Comparison of ENCODE assay signal across 9 cellular contexts in the genomic region with DNA sequence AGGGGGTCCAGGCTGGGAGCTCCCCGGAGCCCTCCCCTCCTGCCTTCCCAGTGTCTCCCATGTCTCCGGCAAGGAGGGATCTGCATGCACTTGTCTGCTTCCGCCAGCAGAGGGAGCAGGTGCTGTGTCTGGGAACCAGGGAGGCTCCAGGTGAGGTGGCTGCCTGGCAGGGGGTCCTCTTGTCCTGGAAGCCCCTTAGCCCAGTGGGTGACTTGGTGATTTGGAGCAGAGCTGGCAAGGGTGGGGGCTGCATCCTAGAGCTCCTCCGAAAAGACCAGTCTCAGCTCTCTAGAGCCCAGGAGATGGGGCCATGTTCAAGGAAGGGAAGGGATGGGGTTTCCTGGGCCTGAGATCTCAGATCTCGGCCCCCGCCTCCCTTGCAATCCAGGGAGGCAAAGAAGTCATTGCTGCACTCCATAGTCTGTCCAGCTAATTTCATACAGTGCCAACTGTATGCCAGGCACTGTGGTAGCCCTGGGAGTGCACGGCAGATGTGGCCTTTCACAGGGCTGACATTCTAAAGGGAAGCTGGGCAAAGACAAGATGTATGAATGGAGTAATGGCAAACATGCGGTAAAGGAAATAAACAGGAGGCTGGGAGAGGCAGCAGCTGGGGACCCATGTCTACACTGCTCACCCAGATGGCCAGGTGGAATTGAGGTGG. TPM values are rescaled to one million over a fixed set of nuclear protein-coding genes. Genes with fewer than 3 reads are reported as not detected.
DNase-seq lines count a peak whose midpoint lies in the region; ATAC-seq and TF ChIP-seq lines count a peak whose summit lies in the region.
"Had no signal": no experiment of that assay in that cellular context is flagged by ENCODE, and none has a peak within 500 bp of the region (broad histone marks: within the 10 kb centered on the region; RNA-seq: fewer than 3 reads in every experiment).

No MANE protein-coding gene starts in this region.

- peak; percentile 54 for ATAC-seq in HG03159 (IDR thresholded peaks at IDR 0.05; ENCODE audit: unreplicated experiment)

- H3K4me1 Mint-ChIP-seq in mesothelial cell of epicardium, result peaks cover 4% of the 10 kb centered on the region

- H3K9me3 Mint-ChIP-seq in mesothelial cell of epicardium, result no peaks in the 10 kb centered on the region

- no peak overlapping the region for H3K27ac Mint-ChIP-seq in mesothelial cell of epicardium

- DNase-seq in DMS153 treated with DMSO at 0.1 percent for 48 hours (lab: John Stamatoyannopoulos, UW; ENCODE audit: unreplicated experiment) (peak; percentile 45), NCI-H748 treated with DMSO at 0.1 percent for 48 hours (lab: John Stamatoyannopoulos, UW) (peak; percentile 1), mesothelial cell of epicardium (ENCODE audit: low spot score in 2 of 2, unreplicated experiment in 2 of 2) (peak; percentile 51 to 80), GOT3 (lab: John Stamatoyannopoulos, UW) (no peak)
- DNase-seq in activated CD8-positive, alpha-beta memory T cell treated with anti-CD3 and anti-CD28 coated beads for 48 hours (ENCODE audit: low read depth in 2 of 3, low spot score in 2 of 3), result peak; percentile 28 to 61 (median 52)
- peak; percentile 56 for DNase-seq in effector CD8-positive, alpha-beta T cell (lab: John Stamatoyannopoulos, UW)
- peak; percentile 43 to 57 for DNase-seq in stimulated activated CD8-positive, alpha-beta memory T cell treated with anti-CD3 and anti-CD28 coated beads, Interleukin-4, amount 100 ng/mL, for 1 hour (ENCODE audit: low read depth in 2 of 2, low spot score in 1 of 2)

- H3K36me3 Mint-ChIP-seq in mesothelial cell of epicardium, result no peaks in the 10 kb centered on the region

- TF ChIP-seq CTCF in mesothelial cell of epicardium (IDR thresholded peaks at IDR 0.05; ENCODE audit: unreplicated experiment), result peak; percentile 83

- H3K4me3 Mint-ChIP-seq in mesothelial cell of epicardium, result no peak overlapping the region

- H3K27me3 Mint-ChIP-seq in mesothelial cell of epicardium (ENCODE audit: low read depth), result peaks cover 48% of the 10 kb centered on the region

RNA-seq across cellular contexts. Expression of gene SFRP5, which starts 20.4 kb away (rescaled TPM):
- total RNA-seq in mesothelial cell of epicardium, result 0.69 to 1.1 TPM (median 0.86 TPM) in 3 replicates
- total RNA-seq: T-helper 1 cell treated with Interleukin-12 subunit alpha and Interleukin-12 subunit beta and Interleukin-4 antibody, amounts not matched to agents 30 ng/mL and 1 ng/mL, for 36 hours had no signal

RNA-seq across cellular contexts. Expression of gene ZFYVE27, which starts 55.3 kb away (rescaled TPM):
- 39.6 to 40.7 TPM (median 39.9 TPM) in 3 replicates for total RNA-seq in mesothelial cell of epicardium

RNA-seq across cellular contexts. Expression of gene GOLGA7B, which starts 57.5 kb away (rescaled TPM):
- 0.07 to 0.16 TPM (median 0.09 TPM) in 3 replicates for total RNA-seq in mesothelial cell of epicardium
